In the genomic region with DNA sequence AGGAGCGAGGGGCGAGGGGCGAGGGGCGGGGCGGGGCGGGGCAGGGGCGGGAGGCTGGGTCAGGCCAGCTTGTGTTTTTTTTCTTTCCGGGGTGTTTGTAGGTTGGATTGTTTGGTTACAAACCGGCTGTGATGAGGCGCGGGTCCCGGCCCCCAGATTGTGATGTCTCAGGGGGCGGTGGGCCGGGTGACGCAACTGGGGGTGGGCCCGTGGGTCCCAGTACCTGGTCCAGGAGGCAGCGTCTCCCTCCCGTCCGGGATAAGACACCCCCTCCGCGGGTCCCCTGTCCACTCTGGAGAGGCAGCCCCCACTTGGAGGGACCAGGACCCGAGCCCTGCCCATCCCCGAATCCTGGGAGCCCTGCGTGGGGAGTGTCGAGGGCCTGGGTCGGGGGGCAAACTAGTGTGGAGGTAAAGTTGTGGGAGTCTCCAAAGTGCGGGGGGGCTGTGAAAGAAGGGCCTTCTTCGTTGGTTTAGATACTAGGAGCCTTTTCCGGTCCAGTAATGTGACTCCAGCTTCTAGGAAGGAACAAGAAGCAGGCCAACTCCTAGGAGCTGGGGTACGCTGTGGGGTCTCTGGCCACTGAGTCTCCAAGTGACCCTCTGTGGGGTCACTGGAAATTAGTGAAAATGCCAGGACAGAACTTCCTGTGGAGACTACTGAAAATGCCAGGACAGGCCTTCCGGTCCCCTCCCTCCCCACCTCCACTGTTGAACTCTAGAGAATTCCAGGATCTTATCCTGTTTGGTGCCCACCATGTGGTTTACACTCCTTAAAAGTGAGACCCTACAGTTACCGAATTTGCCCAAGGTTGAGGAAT, we compare ENCODE assay signal across 8 cellular contexts. TPM values are rescaled to one million over a fixed set of nuclear protein-coding genes. Genes with fewer than 3 reads are reported as not detected.
DNase-seq lines count a peak whose midpoint lies in the region; ATAC-seq and TF ChIP-seq lines count a peak whose summit lies in the region.

No MANE protein-coding gene starts in this region.

- H3K9me3 ChIP-seq in tibial nerve = no peaks in the 10 kb centered on the region

- peaks cover 2 to 57% (median 22%) of the 10 kb centered on the region in 4 donors for H3K4me1 ChIP-seq in tibial nerve

- ATAC-seq in stimulated activated naive CD8-positive, alpha-beta T cell treated with anti-CD3 and anti-CD28 coated beads, Interleukin-15, Interleukin-2, amounts not matched to agents 100 U/mL and 50 U/mL, for 24 hours = no peak
- ATAC-seq in HG03025 (IDR thresholded peaks at IDR 0.05; ENCODE audit: low FRiP score, unreplicated experiment) (no peak), HG03139 (IDR thresholded peaks at IDR 0.05; ENCODE audit: unreplicated experiment) (no peak)

- peak overlapping the region; percentile 83 to 97 (median 90) for H3K27ac ChIP-seq in tibial nerve

- H3K4me3 Mint-ChIP-seq in stimulated activated naive CD8-positive, alpha-beta T cell treated with anti-CD3 and anti-CD28 coated beads, Interleukin-15, Interleukin-2, amounts not matched to agents 100 ng/mL and 50 ng/mL, for 24 hours = peak overlapping the region; percentile 68
- H3K4me3 Mint-ChIP-seq in activated naive CD8-positive, alpha-beta T cell treated with anti-CD3 and anti-CD28 coated beads for 36 hours = peak overlapping the region; percentile 74

- TF ChIP-seq CTCF in kidney epithelial cell (IDR thresholded peaks at IDR 0.05; ENCODE audit: insufficient read depth, low read length, poor library complexity, severe bottlenecking) = no peak
- no peak for TF ChIP-seq CTCF in tibial nerve (IDR thresholded peaks at IDR 0.05)

- H3K9me3 Mint-ChIP-seq in stimulated activated naive CD8-positive, alpha-beta T cell treated with anti-CD3 and anti-CD28 coated beads, Interleukin-15, Interleukin-2, amounts not matched to agents 100 ng/mL and 50 ng/mL, for 24 hours = no peaks in the 10 kb centered on the region
- no peaks in the 10 kb centered on the region for H3K9me3 Mint-ChIP-seq in activated naive CD8-positive, alpha-beta T cell treated with anti-CD3 and anti-CD28 coated beads for 36 hours

- no peaks in the 10 kb centered on the region for H3K36me3 Mint-ChIP-seq in stimulated activated naive CD8-positive, alpha-beta T cell treated with anti-CD3 and anti-CD28 coated beads, Interleukin-15, Interleukin-2, amounts not matched to agents 100 ng/mL and 50 ng/mL, for 24 hours (ENCODE audit: low read depth)
- H3K36me3 Mint-ChIP-seq in activated naive CD8-positive, alpha-beta T cell treated with anti-CD3 and anti-CD28 coated beads for 36 hours = no peaks in the 10 kb centered on the region

- TF ChIP-seq POLR2A in tibial nerve (IDR thresholded peaks at IDR 0.05) = no peak

- peaks cover 47% of the 10 kb centered on the region for H3K27me3 Mint-ChIP-seq in stimulated activated naive CD8-positive, alpha-beta T cell treated with anti-CD3 and anti-CD28 coated beads, Interleukin-15, Interleukin-2, amounts not matched to agents 100 ng/mL and 50 ng/mL, for 24 hours
- peaks cover 30% of the 10 kb centered on the region for H3K27me3 Mint-ChIP-seq in activated naive CD8-positive, alpha-beta T cell treated with anti-CD3 and anti-CD28 coated beads for 36 hours

- H3K4me1 Mint-ChIP-seq in stimulated activated naive CD8-positive, alpha-beta T cell treated with anti-CD3 and anti-CD28 coated beads, Interleukin-15, Interleukin-2, amounts not matched to agents 100 ng/mL and 50 ng/mL, for 24 hours (ENCODE audit: low read depth) = peaks cover 5% of the 10 kb centered on the region
- H3K4me1 Mint-ChIP-seq in activated naive CD8-positive, alpha-beta T cell treated with anti-CD3 and anti-CD28 coated beads for 36 hours = peaks cover 10% of the 10 kb centered on the region

- peak overlapping the region; percentile 43 for H3K4me3 ChIP-seq in kidney epithelial cell (ENCODE audit: low read depth, low read length)
- H3K4me3 ChIP-seq in tibial nerve = peak overlapping the region; percentile 36 to 78 (median 52)

- H3K27ac Mint-ChIP-seq in stimulated activated naive CD8-positive, alpha-beta T cell treated with anti-CD3 and anti-CD28 coated beads, Interleukin-15, Interleukin-2, amounts not matched to agents 100 ng/mL and 50 ng/mL, for 24 hours = no peak overlapping the region
- no peak overlapping the region for H3K27ac Mint-ChIP-seq in activated naive CD8-positive, alpha-beta T cell treated with anti-CD3 and anti-CD28 coated beads for 36 hours

- 24% methylated on average over 14 to 21 of the region's 32 CpGs for WGBS in tibial nerve, 2 donors

- no peak for TF ChIP-seq EP300 in tibial nerve (IDR thresholded peaks at IDR 0.05)

- no peaks in the 10 kb centered on the region for H3K36me3 ChIP-seq in kidney epithelial cell (ENCODE audit: control insufficient read depth, insufficient read depth, low read length)
- H3K36me3 ChIP-seq in tibial nerve = no peaks in the 10 kb centered on the region

- H3K27me3 ChIP-seq in kidney epithelial cell (ENCODE audit: control insufficient read depth, insufficient read depth, low read length) (no peaks in the 10 kb centered on the region), tibial nerve (no peaks in the 10 kb centered on the region)

- no peak for DNase-seq in stimulated activated naive CD8-positive, alpha-beta T cell treated with anti-CD3 and anti-CD28 coated beads, Interleukin-15, Interleukin-2, amounts not matched to agents 100 U/mL and 50 U/mL, for 24 hours
- DNase-seq in activated naive CD8-positive, alpha-beta T cell treated with anti-CD3 and anti-CD28 coated beads for 36 hours = peak; percentile 4
- DNase-seq in kidney epithelial cell (ENCODE audit: low read depth) (no peak), tibial nerve (ENCODE audit: low spot score in 2 of 2) (no peak), NCI-H446 treated with DMSO at 0.1 percent for 48 hours (lab: John Stamatoyannopoulos, UW) (no peak)

RNA-seq across cellular contexts. Expression of a gene that starts 0.6 kb away (rescaled TPM):
- under 1 TPM; 0.66 to 0.91 TPM for total RNA-seq in activated naive CD8-positive, alpha-beta T cell treated with anti-CD3 and anti-CD28 coated beads for 36 hours
- total RNA-seq in kidney epithelial cell = 9.5 and 9.8 TPM in 2 replicates
- total RNA-seq in tibial nerve = 10 to 100 TPM; 31.2 to 49.8 (median 40.9) TPM
